ENCODE assay signal across 25 cellular contexts in the genomic region with DNA sequence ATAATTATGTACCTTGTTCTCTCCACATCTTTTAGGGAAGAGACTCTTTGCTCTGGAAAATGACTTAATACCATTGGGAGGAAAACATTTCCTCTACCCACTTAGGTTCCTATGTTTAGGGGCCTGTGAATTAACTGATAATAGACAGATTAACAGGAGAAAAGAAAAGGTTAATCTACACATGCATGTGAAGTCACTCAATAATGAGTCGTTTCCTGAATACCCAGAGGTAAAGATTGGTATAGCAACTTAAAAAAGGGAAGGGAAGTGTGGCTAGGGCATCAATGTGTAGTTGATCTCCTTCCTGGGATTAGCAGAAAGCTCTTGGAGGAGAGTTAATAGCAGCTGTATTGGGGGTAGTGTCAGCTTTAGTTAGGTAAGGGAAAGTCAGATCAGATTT.
DNase-seq lines count a peak whose midpoint lies in the region; ATAC-seq and TF ChIP-seq lines count a peak whose summit lies in the region.
"Had no signal": no experiment of that assay in that cellular context is flagged by ENCODE, and none has a peak within 500 bp of the region (broad histone marks: within the 10 kb centered on the region; RNA-seq: fewer than 3 reads in every experiment).

No MANE protein-coding gene starts in this region.

- no peak overlapping the region for H3K4me3 ChIP-seq in SK-N-SH (ENCODE audit: low read depth in 2 of 2, low read length in 1 of 2)
- no peak overlapping the region for H3K4me3 ChIP-seq in PC-3 (ENCODE audit: low read length)
- H3K4me3 ChIP-seq: cardiac muscle cell, dorsolateral prefrontal cortex, gastrocnemius medialis, left lung, psoas muscle, smooth muscle cell, stomach had no signal

- no peak for TF ChIP-seq EP300 in SK-N-SH (IDR thresholded peaks at IDR 0.05; ENCODE audit: borderline replicate concordance in 1 of 2, low read depth in 1 of 2, low read length in 1 of 2)

- WGBS in SK-N-SH (ENCODE audit: low lambda C conversion rate) = 9% methylated on average over 1 of the region's 1 CpG

- H3K9me3 ChIP-seq in SK-N-SH (no peaks in the 10 kb centered on the region), PC-3 (ENCODE audit: low read length) (no peaks in the 10 kb centered on the region)
- H3K9me3 ChIP-seq: gastrocnemius medialis, left lung, psoas muscle, stomach had no signal

- no peak for TF ChIP-seq CTCF in SK-N-SH (IDR thresholded peaks at IDR 0.05)
- TF ChIP-seq CTCF in PC-3 (conservative IDR thresholded peaks at IDR 0.05; ENCODE audit: low read depth, low read length) = no peak

- H3K9me2 ChIP-seq in SK-N-SH = no peaks in the 10 kb centered on the region
- no peaks in the 10 kb centered on the region for H3K9me2 ChIP-seq in PC-3 (replicated peaks; ENCODE audit: low read length)

- CTCF ChIA-PET in SK-N-SH (lab: Yijun Ruan, JAX) = interaction anchor here (1.1 kb wide), 1 partner anchor 18 kb away, joined by 3 read pairs; no protein-coding TSS in a partner anchor
- CTCF ChIA-PET in PC-3 (lab: Charles Lee) = no interaction called here

- H3K27me3 ChIP-seq in SK-N-SH (ENCODE audit: insufficient read depth) (no peaks in the 10 kb centered on the region), PC-3 (ENCODE audit: low read length) (no peaks in the 10 kb centered on the region)
- H3K27me3 ChIP-seq: cardiac muscle cell, dorsolateral prefrontal cortex, gastrocnemius medialis, left lung, stomach had no signal

- H3K9ac ChIP-seq in SK-N-SH (no peak overlapping the region), PC-3 (ENCODE audit: low read length) (no peak overlapping the region)

- POLR2A ChIA-PET in SK-N-SH (lab: Yijun Ruan, JAX) (no interaction called here), PC-3 (lab: Charles Lee; ENCODE audit: unreplicated experiment) (interaction anchor here (0.6 kb wide), 1 partner anchor 10 kb away, joined by 8 read pairs; no protein-coding TSS in a partner anchor)

- ATAC-seq in SK-N-SH treated with all-trans-retinoic acid at 6 μM for 48 hours = peak; percentile 48; the same call in 2 of the 3 replicates
- ATAC-seq in PC-3 = peak; percentile 29; the same call in 1 of the 2 replicates
- ATAC-seq in HG02852 (IDR thresholded peaks at IDR 0.05; ENCODE audit: unreplicated experiment) = no peak
- ATAC-seq in GM21447 (IDR thresholded peaks at IDR 0.05; ENCODE audit: unreplicated experiment) = no peak
- ATAC-seq: gastrocnemius medialis, left lung, psoas muscle had no signal

- no peak overlapping the region for H3K27ac ChIP-seq in SK-N-SH (ENCODE audit: low read depth in 2 of 2, low read length in 1 of 2)
- no peak overlapping the region for H3K27ac ChIP-seq in PC-3 (ENCODE audit: low read length)
- H3K27ac ChIP-seq: C4-2B, cardiac muscle cell, dorsolateral prefrontal cortex, gastrocnemius medialis, left lung, psoas muscle, stomach had no signal

- H4K20me1 ChIP-seq in SK-N-SH (ENCODE audit: insufficient read depth) (no peaks in the 10 kb centered on the region), PC-3 (ENCODE audit: low read length) (no peaks in the 10 kb centered on the region)

- H3F3A ChIP-seq in SK-N-SH (replicated peaks; ENCODE audit: insufficient read depth) (no peaks in the 10 kb centered on the region), PC-3 (ENCODE audit: low read length, unreplicated experiment) (no peaks in the 10 kb centered on the region)

- BruUV-seq in PC-3 (replicated peaks; lab: Mats Ljungman, UMichigan) = no TSS peak

- intact Hi-C loops in PC-3 (cut with micrococcal nuclease) = no loop called here

- DNase-seq in SK-N-SH = no peak
- no peak for DNase-seq in PC-3
- DNase-seq in iPS DF 4.7 (ENCODE audit: extremely low read depth, low spot score) = peak; percentile 76
- DNase-seq in DMS79 treated with DMSO at 0.1 percent for 48 hours (lab: John Stamatoyannopoulos, UW) = no peak
- no peak for DNase-seq in HK-2 (ENCODE audit: unreplicated experiment)
- DNase-seq: activated CD4-positive, alpha-beta T cell treated with anti-CD3 and anti-CD28 coated beads, Interleukin-2, amount 50 U/mL, for 48 hours; activated T-cell treated with anti-CD3 and anti-CD28 coated beads for 4 hours; amygdala; dorsolateral prefrontal cortex; erythroblast; gastrocnemius medialis; left lung; NCI-H1436; NCI-H226; nephron progenitor cell; psoas muscle; RPMI8226; stimulated activated CD4-positive, alpha-beta T cell treated with anti-CD3 and anti-CD28 coated beads, Interleukin-4, amount 100 ng/mL, for 24 hours; stomach had no signal

- no peaks in the 10 kb centered on the region; a peak in 1 of 4 replicates for H3K4me1 ChIP-seq in SK-N-SH (ENCODE audit: control insufficient read depth in 1 of 2, insufficient read depth in 2 of 2, low read depth in 1 of 2, low read length in 1 of 2)
- H3K4me1 ChIP-seq in PC-3 (ENCODE audit: insufficient read depth, low read length) = no peaks in the 10 kb centered on the region
- H3K4me1 ChIP-seq: gastrocnemius medialis, left lung, psoas muscle, stomach had no signal

- H3K36me3 ChIP-seq in SK-N-SH (replicated peaks in 1 of 2; ENCODE audit: control insufficient read depth in 1 of 2, insufficient read depth in 2 of 2, low read length in 1 of 2) (no peaks in the 10 kb centered on the region), PC-3 (ENCODE audit: low read depth, low read length) (no peaks in the 10 kb centered on the region)
- H3K36me3 ChIP-seq: cardiac muscle cell, gastrocnemius medialis, left lung, stomach had no signal

- TF ChIP-seq RAD21 in SK-N-SH (IDR thresholded peaks at IDR 0.05; ENCODE audit: low read length) = no peak

- H2AFZ ChIP-seq in SK-N-SH (ENCODE audit: low read depth) (no peak overlapping the region), PC-3 (ENCODE audit: low read length) (no peak overlapping the region)

- H3K4me2 ChIP-seq in SK-N-SH (no peak overlapping the region), PC-3 (ENCODE audit: low read length) (no peak overlapping the region)
- H3K4me2 ChIP-seq: smooth muscle cell had no signal

- H3K79me2 ChIP-seq in SK-N-SH (ENCODE audit: insufficient read depth) = no peaks in the 10 kb centered on the region
- no peaks in the 10 kb centered on the region for H3K79me2 ChIP-seq in PC-3 (ENCODE audit: low read length)

TF ChIP-seq in SK-N-SH treated with all-trans-retinoic acid at 6 μM for 48 hours, 23 proteins besides CTCF, POLR2A, EP300 and RAD21 (continues in another document):
- TF ChIP-seq ZNF70 (CRISPR knock-in tag; IDR thresholded peaks at IDR 0.05) (no peak), ZFP3 (CRISPR knock-in tag; IDR thresholded peaks at IDR 0.05) (no peak), CREB5 (CRISPR knock-in tag; IDR thresholded peaks at IDR 0.05; ENCODE audit: low read depth) (no peak)
- TF ChIP-seq, protein P1, sequence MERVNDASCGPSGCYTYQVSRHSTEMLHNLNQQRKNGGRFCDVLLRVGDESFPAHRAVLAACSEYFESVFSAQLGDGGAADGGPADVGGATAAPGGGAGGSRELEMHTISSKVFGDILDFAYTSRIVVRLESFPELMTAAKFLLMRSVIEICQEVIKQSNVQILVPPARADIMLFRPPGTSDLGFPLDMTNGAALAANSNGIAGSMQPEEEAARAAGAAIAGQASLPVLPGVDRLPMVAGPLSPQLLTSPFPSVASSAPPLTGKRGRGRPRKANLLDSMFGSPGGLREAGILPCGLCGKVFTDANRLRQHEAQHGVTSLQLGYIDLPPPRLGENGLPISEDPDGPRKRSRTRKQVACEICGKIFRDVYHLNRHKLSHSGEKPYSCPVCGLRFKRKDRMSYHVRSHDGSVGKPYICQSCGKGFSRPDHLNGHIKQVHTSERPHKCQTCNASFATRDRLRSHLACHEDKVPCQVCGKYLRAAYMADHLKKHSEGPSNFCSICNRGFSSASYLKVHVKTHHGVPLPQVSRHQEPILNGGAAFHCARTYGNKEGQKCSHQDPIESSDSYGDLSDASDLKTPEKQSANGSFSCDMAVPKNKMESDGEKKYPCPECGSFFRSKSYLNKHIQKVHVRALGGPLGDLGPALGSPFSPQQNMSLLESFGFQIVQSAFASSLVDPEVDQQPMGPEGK (CRISPR knock-in tag; IDR thresholded peaks at IDR 0.05; ENCODE audit: borderline replicate concordance) = no peak

TF ChIP-seq in SK-N-SH, 30 proteins besides CTCF, POLR2A, EP300 and RAD21:
- TF ChIP-seq POLR2AphosphoS5 (IDR thresholded peaks at IDR 0.05; ENCODE audit: low read depth, low read length) = no peak
- TF ChIP-seq SMC3 (IDR thresholded peaks at IDR 0.05; ENCODE audit: low read depth, low read length) = no peak
TF ChIP-seq in SK-N-SH: peak in this region for 0.

Comparison
In these comparisons a context has a peak if more than half of its experiments do, and no peak if none do; other contexts are left out.
1. ATAC-seq: peak in SK-N-SH treated with all-trans-retinoic acid at 6 μM for 48 hours (single experiment) and PC-3 (single experiment); none in HG02852 (single experiment) and GM21447 (single experiment).